ENCODE assay signal across 21 cellular contexts in genomic region chr11:45000918-45001317, GRCh38. TPM values are rescaled to one million over a fixed set of nuclear protein-coding genes. Genes with fewer than 3 reads are reported as not detected.
A peak's percentile ranks its signal among the peaks of the same experiment; 100 is the strongest.
DNase-seq lines count a peak whose midpoint lies in the region; ATAC-seq, FAIRE-seq and TF ChIP-seq lines count a peak whose summit lies in the region.
"Had no signal": no experiment of that assay in that cellular context is flagged by ENCODE, and none has a peak within 500 bp of the region (broad histone marks: within the 10 kb centered on the region; RNA-seq: fewer than 3 reads in every experiment).

No MANE protein-coding gene starts in this region.

- H3K4me3 Mint-ChIP-seq in H9 (no peak overlapping the region), astrocyte (ENCODE audit: unreplicated experiment) (no peak overlapping the region), Calu3 (ENCODE audit: low read depth, unreplicated experiment) (no peak overlapping the region), natural killer cell (no peak overlapping the region)
- H3K4me3 Mint-ChIP-seq: CD4-positive, alpha-beta memory T cell had no signal

- H3K23ac ChIP-seq in H9 (ENCODE audit: insufficient read length, low read depth, low read length) = no peak overlapping the region
- no peak overlapping the region for H3K23ac ChIP-seq in neuronal stem cell (ENCODE audit: low read depth, low read length, poor library complexity)

- no CpG with 5 or more reads among the region's 4 CpGs for WGBS in H9 (ENCODE audit: extremely low coverage, insufficient read length, low lambda C conversion rate)
- WGBS in neuronal stem cell (ENCODE audit: extremely low coverage in 2 of 2, insufficient read length in 2 of 2, insufficient replicate concordance in 1 of 2), 2 donors = no CpG with 5 or more reads among the region's 4 CpGs

- H3K9ac ChIP-seq in H9 (ENCODE audit: extremely low read depth, insufficient read length, low read length) (no peak overlapping the region), astrocyte (ENCODE audit: low read length) (no peak overlapping the region), neuronal stem cell (ENCODE audit: low read depth, low read length, poor library complexity) (peak overlapping the region; percentile 9)

- H4K8ac ChIP-seq in H9 (replicated peaks; ENCODE audit: insufficient read length, low read depth, low read length) (no peak overlapping the region), neuronal stem cell (ENCODE audit: low read depth, low read length) (no peak overlapping the region)

- ATAC-seq in left cardiac atrium (peak; percentile 63 to 80), natural killer cell (no peak)

- no peak overlapping the region for H3K56ac ChIP-seq in H9 (ENCODE audit: insufficient read length, low read depth, low read length)

- no peaks in the 10 kb centered on the region for H3K36me3 Mint-ChIP-seq in H9 (ENCODE audit: insufficient read depth in 1 of 3, low read depth in 3 of 3)
- peaks cover 1% of the 10 kb centered on the region for H3K36me3 Mint-ChIP-seq in astrocyte (ENCODE audit: low read depth, unreplicated experiment)
- H3K36me3 Mint-ChIP-seq in Calu3 (ENCODE audit: insufficient read depth, unreplicated experiment) = no peaks in the 10 kb centered on the region
- H3K36me3 Mint-ChIP-seq in natural killer cell = no peaks in the 10 kb centered on the region
- H3K36me3 Mint-ChIP-seq: CD4-positive, alpha-beta memory T cell had no signal

- peak overlapping the region; percentile 12; the same call in 1 of the 2 replicates for H3K14ac ChIP-seq in H9 (ENCODE audit: insufficient read depth, low read length)
- H3K14ac ChIP-seq in neuronal stem cell (ENCODE audit: low read length) = no peak overlapping the region

- H3K36me3 ChIP-seq in astrocyte (ENCODE audit: insufficient read depth, low read length) = no peaks in the 10 kb centered on the region
- no peaks in the 10 kb centered on the region for H3K36me3 ChIP-seq in neuronal stem cell (replicated peaks in 1 of 2; ENCODE audit: control insufficient read depth in 2 of 2, insufficient read depth in 2 of 2, low read length in 2 of 2)
- H3K36me3 ChIP-seq: BE2C had no signal

- no peak overlapping the region for H2BK12ac ChIP-seq in H9 (ENCODE audit: insufficient read length, low read depth, low read length)
- no peak overlapping the region for H2BK12ac ChIP-seq in neuronal stem cell (ENCODE audit: low read length)

- BruUV-seq in Calu3 (replicated peaks; lab: Mats Ljungman, UMichigan) = no TSS peak

- H4K91ac ChIP-seq in H9 (ENCODE audit: insufficient read length, low read depth, low read length) (no peak overlapping the region), neuronal stem cell (ENCODE audit: low read depth, low read length, poor library complexity) (no peak overlapping the region)

- H4K20me1 ChIP-seq in H9 (ENCODE audit: control insufficient read depth, insufficient read depth, insufficient read length) = no peaks in the 10 kb centered on the region
- H4K20me1 ChIP-seq in astrocyte (ENCODE audit: insufficient read depth, low read length) = no peaks in the 10 kb centered on the region

- H3K4me1 Mint-ChIP-seq in H9 (peaks cover 7 to 17% of the 10 kb centered on the region in 2 experiments), astrocyte (ENCODE audit: low read depth, unreplicated experiment) (no peaks in the 10 kb centered on the region), Calu3 (ENCODE audit: low read depth, unreplicated experiment) (no peaks in the 10 kb centered on the region), natural killer cell (peaks cover 0 to 7% of the 10 kb centered on the region in 2 donors)

- H3K27ac ChIP-seq in H9 (ENCODE audit: insufficient read length, low read depth, low read length) (no peak overlapping the region), astrocyte (ENCODE audit: low read depth, low read length) (no peak overlapping the region), neuronal stem cell (replicated peaks; ENCODE audit: low read length) (no peak overlapping the region)
- H3K27ac ChIP-seq: C4-2B, HL-60 had no signal

- H3K9me3 Mint-ChIP-seq in H9 (no peaks in the 10 kb centered on the region), astrocyte (ENCODE audit: unreplicated experiment) (peaks cover 5% of the 10 kb centered on the region), Calu3 (ENCODE audit: low read depth, unreplicated experiment) (no peaks in the 10 kb centered on the region), natural killer cell (no peaks in the 10 kb centered on the region)
- H3K9me3 Mint-ChIP-seq: CD4-positive, alpha-beta memory T cell had no signal

- no peak overlapping the region for H3K27ac Mint-ChIP-seq in H9
- H3K27ac Mint-ChIP-seq in astrocyte (ENCODE audit: unreplicated experiment) = peak overlapping the region; percentile 3
- H3K27ac Mint-ChIP-seq in Calu3 (ENCODE audit: unreplicated experiment) = no peak overlapping the region
- no peak overlapping the region for H3K27ac Mint-ChIP-seq in natural killer cell

- H3K9me3 ChIP-seq in H9 (ENCODE audit: control insufficient read depth, low read depth, low read length) (no peaks in the 10 kb centered on the region), astrocyte (ENCODE audit: insufficient read depth, low read depth, low read length) (no peaks in the 10 kb centered on the region), neuronal stem cell (replicated peaks in 1 of 2; ENCODE audit: control insufficient read depth in 2 of 2, insufficient read depth in 1 of 2, low read depth in 1 of 2, low read length in 2 of 2) (peaks cover 0 to 4% of the 10 kb centered on the region in 2 donors)
- H3K9me3 ChIP-seq: BE2C had no signal

- H3K4me1 ChIP-seq in H9 (ENCODE audit: insufficient read depth, low read length) (no peaks in the 10 kb centered on the region; the same call in 1 of the 2 replicates), astrocyte (ENCODE audit: insufficient read depth, low read length) (no peaks in the 10 kb centered on the region), neuronal stem cell (ENCODE audit: control insufficient read depth in 2 of 2, insufficient read depth in 1 of 2, low read depth in 1 of 2, low read length in 2 of 2) (peaks cover 0 to 2% of the 10 kb centered on the region in 2 donors)
- H3K4me1 ChIP-seq: BE2C had no signal

- H2AK5ac ChIP-seq in H9 (ENCODE audit: insufficient read length, low read length) (no peak overlapping the region), neuronal stem cell (ENCODE audit: low read depth, low read length) (no peak overlapping the region)

- peaks cover 16% of the 10 kb centered on the region for H3K27me3 Mint-ChIP-seq in H9 (ENCODE audit: low read depth)
- H3K27me3 Mint-ChIP-seq in astrocyte (ENCODE audit: low read depth, unreplicated experiment) = peaks cover 53% of the 10 kb centered on the region
- peaks cover 70% of the 10 kb centered on the region for H3K27me3 Mint-ChIP-seq in Calu3 (ENCODE audit: unreplicated experiment)
- peaks cover 0 to 10% of the 10 kb centered on the region in 2 donors for H3K27me3 Mint-ChIP-seq in natural killer cell (ENCODE audit: low read depth in 2 of 2)

- H2BK15ac ChIP-seq in H9 (ENCODE audit: low read depth, low read length) (no peak overlapping the region), neuronal stem cell (ENCODE audit: low read length) (peak overlapping the region; percentile 82)

- H2BK120ac ChIP-seq in H9 (ENCODE audit: low read depth, low read length, poor library complexity, severe bottlenecking) = no peak overlapping the region
- no peak overlapping the region for H2BK120ac ChIP-seq in neuronal stem cell (ENCODE audit: low read depth, low read length)

- H3K79me1 ChIP-seq in H9 (ENCODE audit: insufficient read depth, low read depth, low read length, poor library complexity, severe bottlenecking) = no peaks in the 10 kb centered on the region
- H3K79me1 ChIP-seq in neuronal stem cell (ENCODE audit: low read depth, low read length) = no peaks in the 10 kb centered on the region

- intact Hi-C loops in left cardiac atrium (cut with DNase I) = no loop called here
- intact Hi-C loops in Calu3 (cut with micrococcal nuclease; ENCODE audit: unreplicated experiment) = no loop called here
- intact Hi-C loops in natural killer cell (cut with micrococcal nuclease) = no loop called here

- H3K23me2 ChIP-seq in H9 (ENCODE audit: insufficient read length, low read depth, low read length, poor library complexity, severe bottlenecking) = no peaks in the 10 kb centered on the region

- DNase-seq in H9 (no peak), astrocyte (ENCODE audit: low read depth) (no peak), left cardiac atrium (no peak), neuronal stem cell (ENCODE audit: low spot score) (no peak), Calu3 (no peak), natural killer cell (no peak), iPS-NIHi7 (ENCODE audit: extremely low spot score) (no peak), SKM-1 (lab: John Stamatoyannopoulos, UW; ENCODE audit: unreplicated experiment) (no peak)
- DNase-seq: BE2C; CD4-positive, alpha-beta memory T cell; DMS153; DMS79 treated with DMSO at 0.1 percent for 48 hours; EL; HCEC 1CT had no signal

- H3K79me2 ChIP-seq in H9 (ENCODE audit: insufficient read depth, low read length) (no peaks in the 10 kb centered on the region), astrocyte (ENCODE audit: insufficient read depth, low read length) (no peaks in the 10 kb centered on the region)

- H3K18ac ChIP-seq in H9 (ENCODE audit: insufficient read length, low read depth, low read length) (no peak overlapping the region), neuronal stem cell (ENCODE audit: low read length) (no peak overlapping the region)

- FAIRE-seq in astrocyte (lab: Jason Lieb, UNC) = no peak
- FAIRE-seq: A204.1, D721Med, G401.6, GM12891, H1 had no signal

- no peak overlapping the region for H2BK20ac ChIP-seq in H9 (ENCODE audit: low read depth, low read length, poor library complexity, severe bottlenecking)

- no peak overlapping the region for H3T11ph ChIP-seq in H9 (ENCODE audit: low read length)

- CTCF ChIA-PET in Calu3 (lab: Charles Lee) = no interaction called here

- H3K4me3 ChIP-seq in astrocyte (ENCODE audit: insufficient read depth, low read depth, low read length) = no peak overlapping the region
- H3K4me3 ChIP-seq in neuronal stem cell (ENCODE audit: low read length in 2 of 2) = no peak overlapping the region

- no peak overlapping the region for H4K5ac ChIP-seq in H9 (ENCODE audit: insufficient read length, low read depth, low read length)

- TF ChIP-seq CTCF in H9 (conservative IDR thresholded peaks at IDR 0.05) (no peak), astrocyte (IDR thresholded peaks at IDR 0.05; ENCODE audit: insufficient read depth, low read depth, low read length) (no peak), Calu3 (IDR thresholded peaks at IDR 0.05; ENCODE audit: unreplicated experiment) (no peak), natural killer cell (IDR thresholded peaks at IDR 0.05) (no peak)

- no peak overlapping the region for H3K4ac ChIP-seq in H9 (ENCODE audit: low read depth, low read length)
- no peak overlapping the region for H3K4ac ChIP-seq in neuronal stem cell (ENCODE audit: low read length)

- H3K4me2 ChIP-seq in H9 (ENCODE audit: insufficient read depth, insufficient read length, low read length) (no peak overlapping the region), astrocyte (ENCODE audit: low read length) (no peak overlapping the region), neuronal stem cell (ENCODE audit: insufficient read depth, low read length, poor library complexity, severe bottlenecking) (no peak overlapping the region)

- H3K27me3 ChIP-seq in H9 (ENCODE audit: insufficient read depth, low read length) (no peaks in the 10 kb centered on the region), astrocyte (ENCODE audit: insufficient read depth, low read length) (peaks cover 24% of the 10 kb centered on the region), neuronal stem cell (ENCODE audit: control insufficient read depth in 3 of 3, insufficient read depth in 3 of 3, low read depth in 1 of 3, low read length in 3 of 3) (peaks cover 0 to 20% (median 0%) of the 10 kb centered on the region in 3 experiments)
- H3K27me3 ChIP-seq: BE2C had no signal

- H2AFZ ChIP-seq in H9 (ENCODE audit: low read length) (no peak overlapping the region), astrocyte (ENCODE audit: low read depth, low read length) (no peak overlapping the region), neuronal stem cell (ENCODE audit: low read length) (no peak overlapping the region)

- H2BK5ac ChIP-seq in H9 (ENCODE audit: insufficient read length, low read length) (no peak overlapping the region), neuronal stem cell (ENCODE audit: low read length) (no peak overlapping the region)

RNA-seq across cellular contexts. Expression of gene TP53I11, which starts 50.2 kb away (rescaled TPM):
- total RNA-seq in H9 (2021) (94.2 and 95.6 TPM in 2 replicates), astrocyte (96.8 and 101 TPM in 2 replicates), left cardiac atrium (100 to 1,000 TPM in 1 of 2 donors, 10 to 100 TPM in 1; 96.4 to 115 TPM), Calu3 (2022) (27.8 and 69.5 TPM in 2 replicates), natural killer cell (10 to 100 TPM in 1 of 3 donors, 1 to 10 TPM in 2; 3.7 to 13.9 (median 9.2) TPM)
- polyA plus RNA-seq in neuronal stem cell (2013, experiment 1 of 2) = 235 TPM
- polyA plus RNA-seq in neuronal stem cell (2013, experiment 2 of 2) = 227 TPM

Comparison
In these comparisons a context has a peak if more than half of its experiments do, and no peak if none do; other contexts are left out.
1. ATAC-seq: peak in left cardiac atrium (2 of 2); none in natural killer cell (0 of 3).